In the genomic region with DNA sequence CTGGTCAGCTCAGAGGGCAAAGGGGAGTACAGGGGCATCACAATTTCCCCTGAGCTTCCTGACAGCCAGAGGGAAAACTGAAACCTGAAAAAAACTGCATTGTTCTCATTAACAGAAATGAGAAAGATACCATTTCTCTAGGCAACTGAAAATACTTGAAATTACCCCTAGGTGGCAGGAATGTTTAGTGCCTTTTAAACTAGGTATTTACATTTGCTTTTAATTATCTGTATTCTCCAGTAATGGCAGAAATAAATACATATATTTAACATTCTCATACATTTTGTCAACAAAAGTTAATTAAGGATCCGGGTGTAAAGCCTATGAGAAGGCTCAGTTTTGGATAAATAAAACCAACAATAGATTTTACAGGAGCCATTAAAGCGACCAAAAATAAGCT, we compare ENCODE assay signal across 8 cellular contexts. TPM values are rescaled to one million over a fixed set of nuclear protein-coding genes. Genes with fewer than 3 reads are reported as not detected.
DNase-seq lines count a peak whose midpoint lies in the region; ATAC-seq, FAIRE-seq and TF ChIP-seq lines count a peak whose summit lies in the region.

No MANE protein-coding gene starts in this region.

- TF ChIP-seq CTCF in astrocyte (IDR thresholded peaks at IDR 0.05; ENCODE audit: insufficient read depth, low read depth, low read length) (peak; percentile 49), lower lobe of right lung (IDR thresholded peaks at IDR 0.05) (peak; percentile 42)

- H3K4me1 ChIP-seq in astrocyte (ENCODE audit: insufficient read depth, low read length) (no peaks in the 10 kb centered on the region), lower lobe of right lung (peaks cover 14% of the 10 kb centered on the region)

- no peak for ATAC-seq in lower lobe of right lung
- ATAC-seq in GM18858 (IDR thresholded peaks at IDR 0.05; ENCODE audit: unreplicated experiment), result no peak
- no peak for ATAC-seq in HG02981 (IDR thresholded peaks at IDR 0.05; ENCODE audit: unreplicated experiment)

- no peak overlapping the region for H3K4me3 Mint-ChIP-seq in astrocyte (ENCODE audit: unreplicated experiment)

- H3K36me3 ChIP-seq in astrocyte (ENCODE audit: insufficient read depth, low read length) (no peaks in the 10 kb centered on the region), lower lobe of right lung (peaks cover 89% of the 10 kb centered on the region)

- no peak overlapping the region for H3K4me3 ChIP-seq in Jurkat, Clone E6-1 (ENCODE audit: low read length)
- H3K4me3 ChIP-seq in astrocyte (ENCODE audit: insufficient read depth, low read depth, low read length), result no peak overlapping the region
- H3K4me3 ChIP-seq in lower lobe of right lung, result no peak overlapping the region

- H3K9me3 Mint-ChIP-seq in astrocyte (ENCODE audit: unreplicated experiment), result no peaks in the 10 kb centered on the region

- peaks cover 2% of the 10 kb centered on the region for H3K4me1 Mint-ChIP-seq in astrocyte (ENCODE audit: low read depth, unreplicated experiment)

- H3K4me2 ChIP-seq in astrocyte (ENCODE audit: low read length), result no peak overlapping the region

- no peak for FAIRE-seq in astrocyte (lab: Jason Lieb, UNC)

- no peak overlapping the region for H2AFZ ChIP-seq in astrocyte (ENCODE audit: low read depth, low read length)

- intact Hi-C loops in lower lobe of right lung (cut with DNase I), result no loop called here

- H3K36me3 Mint-ChIP-seq in astrocyte (ENCODE audit: low read depth, unreplicated experiment), result no peaks in the 10 kb centered on the region

- H4K20me1 ChIP-seq in astrocyte (ENCODE audit: insufficient read depth, low read length), result no peaks in the 10 kb centered on the region

- DNase-seq in COLO829 (ENCODE audit: low spot score), result peak; percentile 37
- peak; percentile 39 for DNase-seq in Jurkat, Clone E6-1 (ENCODE audit: low read depth, low spot score)
- peak; percentile 6 for DNase-seq in astrocyte (ENCODE audit: low read depth)
- no peak for DNase-seq in lower lobe of right lung
- DNase-seq in stimulated activated CD4-positive, alpha-beta T cell treated with anti-CD3 and anti-CD28 coated beads, Interleukin-4, amount 100 ng/mL, for 4 hours, result no peak
- DNase-seq in NCI-H2081 treated with DMSO at 0.1 percent for 48 hours (lab: John Stamatoyannopoulos, UW), result no peak

- no peaks in the 10 kb centered on the region for H3K79me2 ChIP-seq in astrocyte (ENCODE audit: insufficient read depth, low read length)

- H3K9me3 ChIP-seq in astrocyte (ENCODE audit: insufficient read depth, low read depth, low read length) (no peaks in the 10 kb centered on the region), lower lobe of right lung (no peaks in the 10 kb centered on the region)

- H3K27ac ChIP-seq in astrocyte (ENCODE audit: low read depth, low read length), result no peak overlapping the region
- H3K27ac ChIP-seq in lower lobe of right lung, result no peak overlapping the region

- no peak overlapping the region for H3K27ac Mint-ChIP-seq in astrocyte (ENCODE audit: unreplicated experiment)

- H3K9ac ChIP-seq in astrocyte (ENCODE audit: low read length), result no peak overlapping the region

- no peaks in the 10 kb centered on the region for H3K27me3 ChIP-seq in astrocyte (ENCODE audit: insufficient read depth, low read length)
- no peaks in the 10 kb centered on the region for H3K27me3 ChIP-seq in lower lobe of right lung (ENCODE audit: low read depth)

- peaks cover 2% of the 10 kb centered on the region for H3K27me3 Mint-ChIP-seq in astrocyte (ENCODE audit: low read depth, unreplicated experiment)

RNA-seq across cellular contexts. Expression of a gene that starts 34.5 kb away (rescaled TPM):
- 4,714 TPM for polyA plus RNA-seq in Jurkat, Clone E6-1 (2012; ENCODE audit: insufficient read depth, insufficient read length)
- total RNA-seq in astrocyte (1,040 and 1,129 TPM in 2 replicates), lower lobe of right lung (1,065 TPM)

Comparison
In these comparisons a context has a peak if more than half of its experiments do, and no peak if none do; other contexts are left out.
1. DNase-seq: peak in COLO829 (single experiment), Jurkat, Clone E6-1 (single experiment) and astrocyte (single experiment); none in lower lobe of right lung (single experiment), stimulated activated CD4-positive, alpha-beta T cell treated with anti-CD3 and anti-CD28 coated beads, Interleukin-4, amount 100 ng/mL, for 4 hours (0 of 2) and NCI-H2081 treated with DMSO at 0.1 percent for 48 hours (single experiment).